1 cellular context compared by ENCODE assay signal in genomic region chr2:75716406-75716805, GRCh38.
TF ChIP-seq lines count a peak whose summit lies in the region.

No MANE protein-coding gene starts in this region.

TF ChIP-seq in GM12878, 131 proteins besides CTCF, POLR2A, EP300 and RAD21 (continued from another document):
- TF ChIP-seq ZBTB40 (IDR thresholded peaks at IDR 0.05; ENCODE audit: borderline replicate concordance): no peak
- no peak for TF ChIP-seq RCOR1 (conservative IDR thresholded peaks at IDR 0.05; ENCODE audit: low read depth, low read length)
